ENCODE assay signal across 24 cellular contexts in the genomic region with DNA sequence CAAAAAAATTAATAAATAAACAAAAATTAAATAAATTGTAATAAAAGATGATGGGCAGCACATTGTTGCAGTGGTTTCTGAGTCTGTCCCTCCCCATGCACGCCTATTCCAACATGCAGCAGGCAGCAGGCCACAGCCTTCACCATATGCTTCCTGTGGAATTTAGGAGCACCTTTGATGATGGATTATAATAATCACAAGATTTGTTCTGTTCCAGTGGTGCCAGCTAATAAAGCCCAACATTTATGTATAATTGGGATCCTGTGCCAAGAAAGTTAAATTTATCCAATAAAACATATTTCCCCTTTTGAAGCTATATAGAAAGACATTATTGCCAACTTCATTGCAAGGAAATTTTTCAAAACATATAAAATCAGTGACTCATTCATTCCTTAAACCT.
"Had no signal": no experiment of that assay in that cellular context is flagged by ENCODE, and none has a peak within 500 bp of the region (broad histone marks: within the 10 kb centered on the region; RNA-seq: fewer than 3 reads in every experiment).

No MANE protein-coding gene starts in this region.

- H3K4me3 Mint-ChIP-seq: dendritic cell treated with granulocyte-macrophage colony-stimulating factor and Interleukin-4, amounts not matched to agents 40 ng/mL and 50 ng/mL, for 4 days; effector memory CD8-positive, alpha-beta T cell; endodermal cell had no signal

- H3K27me3 ChIP-seq: colonic mucosa, dorsolateral prefrontal cortex, esophagus muscularis mucosa, esophagus squamous epithelium, foreskin keratinocyte, gastrocnemius medialis, gastroesophageal sphincter, heart left ventricle, heart right ventricle had no signal

- H3K4me1 Mint-ChIP-seq: endodermal cell had no signal

- DNase-seq: colonic mucosa; cortex of kidney; dermis blood vessel endothelial cell; dorsolateral prefrontal cortex; effector CD4-positive, alpha-beta T cell; effector CD8-positive, alpha-beta T cell; effector memory CD4-positive, alpha-beta T cell; effector memory CD8-positive, alpha-beta T cell; endodermal cell; erythroblast; esophagus squamous epithelium; foreskin fibroblast; foreskin keratinocyte; foreskin melanocyte; gastrocnemius medialis; glutamatergic neuron; head of caudate nucleus; heart left ventricle; heart right ventricle had no signal

- H3K36me3 ChIP-seq: colonic mucosa, esophagus muscularis mucosa, esophagus squamous epithelium, gastrocnemius medialis, gastroesophageal sphincter, heart left ventricle, heart right ventricle had no signal

- H3K9me3 Mint-ChIP-seq: endodermal cell had no signal

- H3K4me3 ChIP-seq: colonic mucosa, coronary artery, dorsolateral prefrontal cortex, esophagus muscularis mucosa, esophagus squamous epithelium, gastrocnemius medialis, gastroesophageal sphincter, heart left ventricle, heart right ventricle had no signal

- H3K27me3 Mint-ChIP-seq: dendritic cell treated with granulocyte-macrophage colony-stimulating factor and Interleukin-4, amounts not matched to agents 40 ng/mL and 50 ng/mL, for 4 days had no signal

- ATAC-seq: effector memory CD8-positive, alpha-beta T cell; esophagus mucosa; foreskin keratinocyte; gastrocnemius medialis; gastroesophageal sphincter; heart left ventricle; heart right ventricle had no signal

- H3K9me3 ChIP-seq: colonic mucosa, esophagus muscularis mucosa, esophagus squamous epithelium, gastrocnemius medialis, gastroesophageal sphincter, heart left ventricle, heart right ventricle had no signal

- H3K27ac Mint-ChIP-seq: dendritic cell treated with granulocyte-macrophage colony-stimulating factor and Interleukin-4, amounts not matched to agents 40 ng/mL and 50 ng/mL, for 4 days; effector memory CD8-positive, alpha-beta T cell; endodermal cell had no signal
